ENCODE assay signal across 8 cellular contexts in the genomic region with DNA sequence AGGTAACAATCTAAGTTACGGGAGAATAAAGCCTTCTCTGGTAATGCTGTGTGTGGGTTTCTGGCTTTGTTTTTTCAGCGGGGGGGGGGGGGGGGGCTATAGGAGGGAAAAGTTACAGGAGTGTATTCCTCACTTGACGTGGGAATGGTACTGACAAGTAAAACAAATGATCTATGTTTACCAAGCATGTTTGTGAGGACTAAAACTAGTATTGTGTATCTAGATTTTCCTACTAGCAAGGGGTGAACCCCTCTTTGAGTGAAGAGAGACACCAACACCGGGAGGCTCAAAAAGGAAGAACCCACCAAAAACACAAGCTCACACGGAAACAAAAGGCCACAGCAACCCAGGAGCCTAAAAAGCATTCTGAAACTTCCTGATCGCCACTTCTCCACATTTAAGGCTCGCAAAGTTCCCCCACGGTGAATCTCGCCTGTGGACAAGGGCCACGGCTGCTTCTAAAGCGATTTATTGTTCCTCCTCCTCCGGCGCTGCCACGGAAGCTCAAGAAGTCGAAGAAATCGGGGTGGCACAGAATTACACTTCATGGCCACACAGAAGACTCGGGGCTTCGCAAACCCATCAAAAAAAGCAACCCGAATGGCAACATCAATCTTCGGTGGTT. TPM values are rescaled to one million over a fixed set of nuclear protein-coding genes. Genes with fewer than 3 reads are reported as not detected.
DNase-seq lines count a peak whose midpoint lies in the region; ATAC-seq and TF ChIP-seq lines count a peak whose summit lies in the region.

No MANE protein-coding gene starts in this region.

- intact Hi-C loops in right cardiac atrium (cut with DNase I), result no loop called here

- under 1% methylated on average over 20 of the region's 20 CpGs for WGBS in right cardiac atrium

- peaks cover 35% of the 10 kb centered on the region for H3K4me1 Mint-ChIP-seq in activated naive CD8-positive, alpha-beta T cell treated with anti-CD3 and anti-CD28 coated beads, Interleukin-2, amount 50 U/mL, for 24 hours

- peak overlapping the region; percentile 99 for H3K4me3 Mint-ChIP-seq in activated naive CD8-positive, alpha-beta T cell treated with anti-CD3 and anti-CD28 coated beads, Interleukin-2, amount 50 U/mL, for 24 hours

- H3K27ac Mint-ChIP-seq in activated naive CD8-positive, alpha-beta T cell treated with anti-CD3 and anti-CD28 coated beads, Interleukin-2, amount 50 U/mL, for 24 hours, result peak overlapping the region; percentile 100

- H3K27ac ChIP-seq in right cardiac atrium (ENCODE audit: low read length) (peak overlapping the region; percentile 99), rectal smooth muscle tissue (ENCODE audit: low read depth, low read length) (peak overlapping the region; percentile 90)

- no peaks in the 10 kb centered on the region for H3K9me3 Mint-ChIP-seq in activated naive CD8-positive, alpha-beta T cell treated with anti-CD3 and anti-CD28 coated beads, Interleukin-2, amount 50 U/mL, for 24 hours

- no peaks in the 10 kb centered on the region for H3K9me3 ChIP-seq in right cardiac atrium (ENCODE audit: control insufficient read depth, low read length)

- H3K27me3 Mint-ChIP-seq in activated naive CD8-positive, alpha-beta T cell treated with anti-CD3 and anti-CD28 coated beads, Interleukin-2, amount 50 U/mL, for 24 hours, result no peaks in the 10 kb centered on the region

- H3K4me3 ChIP-seq in AG10803 (ENCODE audit: low read length) (peak overlapping the region; percentile 92), GM12875 (ENCODE audit: low read depth, low read length) (peak overlapping the region; percentile 62), right cardiac atrium (ENCODE audit: low read length) (peak overlapping the region; percentile 89), rectal smooth muscle tissue (ENCODE audit: low read length) (peak overlapping the region; percentile 82)

- H3K36me3 Mint-ChIP-seq in activated naive CD8-positive, alpha-beta T cell treated with anti-CD3 and anti-CD28 coated beads, Interleukin-2, amount 50 U/mL, for 24 hours (ENCODE audit: low read depth), result peaks cover 16% of the 10 kb centered on the region

- no peaks in the 10 kb centered on the region for H3K36me3 ChIP-seq in rectal smooth muscle tissue (ENCODE audit: control insufficient read depth, insufficient read depth, low read length)

- DNase-seq in AG10803 (ENCODE audit: low read depth) (no peak), NCI-H146 treated with DMSO at 0.1 percent for 48 hours (lab: John Stamatoyannopoulos, UW; ENCODE audit: unreplicated experiment) (peak; percentile 27), right cardiac atrium (peak in 1 of 3 donors; percentile 53), NCI-H187 treated with DMSO at 0.1 percent for 48 hours (lab: John Stamatoyannopoulos, UW) (no peak)
- DNase-seq in activated naive CD8-positive, alpha-beta T cell treated with anti-CD3 and anti-CD28 coated beads, Interleukin-2, amount 50 U/mL, for 24 hours, result no peak
- no peak for DNase-seq in activated CD4-positive, CD25-positive, alpha-beta regulatory T cell treated with anti-CD3 and anti-CD28 coated beads, Interleukin-2, amount 50 U/mL, for 72 hours

- H3K4me1 ChIP-seq in right cardiac atrium (ENCODE audit: control insufficient read depth, insufficient read depth, low read length) (no peaks in the 10 kb centered on the region), rectal smooth muscle tissue (ENCODE audit: control insufficient read depth, insufficient read depth, low read length) (peaks cover 5% of the 10 kb centered on the region)

- ATAC-seq in activated naive CD8-positive, alpha-beta T cell treated with anti-CD3 and anti-CD28 coated beads, Interleukin-2, amount 50 U/mL, for 24 hours, result no peak
- ATAC-seq in right cardiac atrium, result peak in 1 of 2 donors; percentile 2

- H3K9ac ChIP-seq in rectal smooth muscle tissue (ENCODE audit: low read length), result peak overlapping the region; percentile 79

- H3K27me3 ChIP-seq in right cardiac atrium (ENCODE audit: control insufficient read depth, insufficient read depth) (no peaks in the 10 kb centered on the region), rectal smooth muscle tissue (ENCODE audit: control insufficient read depth, insufficient read depth, low read length) (no peaks in the 10 kb centered on the region)

- TF ChIP-seq CTCF in AG10803 (conservative IDR thresholded peaks at IDR 0.05; ENCODE audit: low read length), result no peak
- no peak for TF ChIP-seq CTCF in GM12875 (IDR thresholded peaks at IDR 0.05; ENCODE audit: borderline replicate concordance, insufficient read depth, low read depth, low read length)

RNA-seq across cellular contexts. Expression of gene PUM1, which starts 0.7 kb away (rescaled TPM):
- total RNA-seq in right cardiac atrium, result 10 to 100 TPM; 76.5 to 77.2 (median 77.0) TPM
- polyA plus RNA-seq in right cardiac atrium, result 21.2 TPM
